Comparison of ENCODE assay signal across 8 cellular contexts in genomic region chr1:84504580-84505021, GRCh38. TPM values are rescaled to one million over a fixed set of nuclear protein-coding genes. Genes with fewer than 3 reads are reported as not detected.
DNase-seq lines count a peak whose midpoint lies in the region; ATAC-seq and TF ChIP-seq lines count a peak whose summit lies in the region.

No MANE protein-coding gene starts in this region.

- peaks cover 54% of the 10 kb centered on the region for H3K4me1 Mint-ChIP-seq in HFFc6 (ENCODE audit: low read depth)
- H3K4me1 Mint-ChIP-seq in activated naive CD8-positive, alpha-beta T cell (ENCODE audit: low read depth): peaks cover 61% of the 10 kb centered on the region
- H3K4me1 Mint-ChIP-seq in immature natural killer cell: peaks cover 45 to 69% of the 10 kb centered on the region in 2 donors
- H3K4me1 Mint-ChIP-seq in stimulated activated naive CD8-positive, alpha-beta T cell treated with anti-CD3 and anti-CD28 coated beads, Interleukin-15, Interleukin-2, amounts not matched to agents 100 ng/mL and 50 ng/mL, for 24 hours (ENCODE audit: low read depth): peaks cover 62% of the 10 kb centered on the region

- POLR2A ChIA-PET in BJ (lab: Charles Lee): no interaction called here

- DNase-seq in BJ (ENCODE audit: low read depth) (no peak), HFFc6 (peak; percentile 48), immature natural killer cell (no peak)
- no peak for DNase-seq in stimulated activated CD4-positive, alpha-beta T cell treated with anti-CD3 and anti-CD28 coated beads, Interleukin-4, amount 100 ng/mL, for 4 hours

- H3K27me3 Mint-ChIP-seq in HFFc6 (ENCODE audit: insufficient read depth) (no peaks in the 10 kb centered on the region; the same call in 1 of the 2 replicates), immature natural killer cell (ENCODE audit: low read depth in 3 of 3) (peaks cover 3 to 19% (median 15%) of the 10 kb centered on the region in 3 donors)
- no peaks in the 10 kb centered on the region for H3K27me3 Mint-ChIP-seq in activated naive CD8-positive, alpha-beta T cell
- no peaks in the 10 kb centered on the region for H3K27me3 Mint-ChIP-seq in stimulated activated naive CD8-positive, alpha-beta T cell treated with anti-CD3 and anti-CD28 coated beads, Interleukin-15, Interleukin-2, amounts not matched to agents 100 ng/mL and 50 ng/mL, for 24 hours

- no peaks in the 10 kb centered on the region for H3K27me3 ChIP-seq in BJ (ENCODE audit: control insufficient read depth, insufficient read depth, low read length)

- peak overlapping the region; percentile 90 for H3K4me3 ChIP-seq in BJ (ENCODE audit: low read depth, low read length)

- peaks cover 11% of the 10 kb centered on the region for H3K9me3 Mint-ChIP-seq in HFFc6
- H3K9me3 Mint-ChIP-seq in activated naive CD8-positive, alpha-beta T cell (ENCODE audit: low read depth): peaks cover 12% of the 10 kb centered on the region
- peaks cover 0 to 1% (median 0%) of the 10 kb centered on the region in 6 donors for H3K9me3 Mint-ChIP-seq in immature natural killer cell
- H3K9me3 Mint-ChIP-seq in stimulated activated naive CD8-positive, alpha-beta T cell treated with anti-CD3 and anti-CD28 coated beads, Interleukin-15, Interleukin-2, amounts not matched to agents 100 ng/mL and 50 ng/mL, for 24 hours: peaks cover 4% of the 10 kb centered on the region

- H3K36me3 ChIP-seq in BJ (ENCODE audit: control insufficient read depth, insufficient read depth, low read length): peaks cover 5% of the 10 kb centered on the region

- no peak for ATAC-seq in GM18873 (IDR thresholded peaks at IDR 0.05; ENCODE audit: low FRiP score, unreplicated experiment)
- ATAC-seq in GM21529 (IDR thresholded peaks at IDR 0.05; ENCODE audit: unreplicated experiment): no peak

- CTCF ChIA-PET in BJ (lab: Yijun Ruan, JAX): interaction anchor here (0.6 to 1.7 kb wide), 6 partner anchors 95 to 460 kb away, joined by 3 to 6 read pairs (median 4); no protein-coding TSS in a partner anchor

- H3K27ac Mint-ChIP-seq in HFFc6 (peak overlapping the region; percentile 97), immature natural killer cell (peak overlapping the region; percentile 90 to 99 (median 96))
- peak overlapping the region; percentile 97 for H3K27ac Mint-ChIP-seq in activated naive CD8-positive, alpha-beta T cell
- H3K27ac Mint-ChIP-seq in stimulated activated naive CD8-positive, alpha-beta T cell treated with anti-CD3 and anti-CD28 coated beads, Interleukin-15, Interleukin-2, amounts not matched to agents 100 ng/mL and 50 ng/mL, for 24 hours: peak overlapping the region; percentile 97

- H3K36me3 Mint-ChIP-seq in HFFc6 (ENCODE audit: low read depth) (peaks cover 36% of the 10 kb centered on the region), immature natural killer cell (peaks cover 0 to 6% (median 0%) of the 10 kb centered on the region in 3 donors)
- peaks cover 11% of the 10 kb centered on the region for H3K36me3 Mint-ChIP-seq in activated naive CD8-positive, alpha-beta T cell
- H3K36me3 Mint-ChIP-seq in stimulated activated naive CD8-positive, alpha-beta T cell treated with anti-CD3 and anti-CD28 coated beads, Interleukin-15, Interleukin-2, amounts not matched to agents 100 ng/mL and 50 ng/mL, for 24 hours (ENCODE audit: low read depth): peaks cover 47% of the 10 kb centered on the region

- peak overlapping the region; percentile 97 for H3K4me3 Mint-ChIP-seq in HFFc6
- peak overlapping the region; percentile 99 for H3K4me3 Mint-ChIP-seq in activated naive CD8-positive, alpha-beta T cell
- peak overlapping the region; percentile 94 to 100 (median 99) for H3K4me3 Mint-ChIP-seq in immature natural killer cell
- H3K4me3 Mint-ChIP-seq in stimulated activated naive CD8-positive, alpha-beta T cell treated with anti-CD3 and anti-CD28 coated beads, Interleukin-15, Interleukin-2, amounts not matched to agents 100 ng/mL and 50 ng/mL, for 24 hours: peak overlapping the region; percentile 93

- TF ChIP-seq CTCF in BJ (IDR thresholded peaks at IDR 0.05; ENCODE audit: insufficient read depth, low read depth, low read length) (no peak), HFFc6 (IDR thresholded peaks at IDR 0.05) (no peak; the same call in 1 of the 2 replicates)

RNA-seq across cellular contexts. Expression of gene SPATA1, which starts 1.6 kb away (rescaled TPM):
- polyA plus RNA-seq in BJ (2011; rRNA removed) (0.32 and 0.69 TPM in 2 replicates), immature natural killer cell (under 1 TPM in 1 of 3 donors, not detected in 2; 0.21 TPM)
- polyA minus RNA-seq in BJ (2011; rRNA and poly(A)+ RNA removed): not detected in 2 replicates
- 1 to 10 TPM in 3 of 6 experiments, under 1 TPM in 3; 0.33 to 1.3 (median 0.85) TPM for total RNA-seq in HFFc6 (2021; fragmentation: NEBNext Ultra II Directional; extraction: Animal tissue kit (Norgen Biotek cat#: 25700))

RNA-seq across cellular contexts. Expression of gene GNG5, which starts 1.8 kb away (rescaled TPM):
- polyA plus RNA-seq in BJ (2011; rRNA removed): 60.4 and 92.3 TPM in 2 replicates
- 22.4 and 29.7 TPM in 2 replicates for polyA minus RNA-seq in BJ (2011; rRNA and poly(A)+ RNA removed)
- total RNA-seq in HFFc6 (2021; fragmentation: NEBNext Ultra II Directional; extraction: Animal tissue kit (Norgen Biotek cat#: 25700)): 100 to 1,000 TPM; 121 to 201 (median 145) TPM
- polyA plus RNA-seq in immature natural killer cell: 100 to 1,000 TPM; 245 to 324 (median 279) TPM

RNA-seq across cellular contexts. Expression of gene RPF1, which starts 25.5 kb away (rescaled TPM):
- polyA plus RNA-seq in BJ (2011; rRNA removed) (17.1 and 31.1 TPM in 2 replicates), immature natural killer cell (10 to 100 TPM; 50.7 to 88.5 (median 54.9) TPM)
- polyA minus RNA-seq in BJ (2011; rRNA and poly(A)+ RNA removed): 3.8 and 3.9 TPM in 2 replicates
- total RNA-seq in HFFc6 (2021; fragmentation: NEBNext Ultra II Directional; extraction: Animal tissue kit (Norgen Biotek cat#: 25700)): 10 to 100 TPM; 29.4 to 43.0 (median 36.2) TPM
